Comparison of ENCODE assay signal across 11 cellular contexts in genomic region chr17:57890857-57891232, GRCh38. TPM values are rescaled to one million over a fixed set of nuclear protein-coding genes. Genes with fewer than 3 reads are reported as not detected.
DNase-seq lines count a peak whose midpoint lies in the region; ATAC-seq, FAIRE-seq and TF ChIP-seq lines count a peak whose summit lies in the region.
"Had no signal": no experiment of that assay in that cellular context is flagged by ENCODE, and none has a peak within 500 bp of the region (broad histone marks: within the 10 kb centered on the region; RNA-seq: fewer than 3 reads in every experiment).

No MANE protein-coding gene starts in this region.

- TF ChIP-seq CTCF in astrocyte (IDR thresholded peaks at IDR 0.05; ENCODE audit: insufficient read depth, low read depth, low read length) (no peak), right atrium auricular region (IDR thresholded peaks at IDR 0.05) (no peak)

- peaks cover 35% of the 10 kb centered on the region for H3K79me2 ChIP-seq in astrocyte (ENCODE audit: insufficient read depth, low read length)

- H3K36me3 Mint-ChIP-seq in astrocyte (ENCODE audit: low read depth, unreplicated experiment), result peaks cover 3% of the 10 kb centered on the region
- H3K36me3 Mint-ChIP-seq in effector memory CD8-positive, alpha-beta T cell (ENCODE audit: insufficient read depth), result no peaks in the 10 kb centered on the region
- H3K36me3 Mint-ChIP-seq: natural killer cell treated with Interleukin-12 subunit alpha and Interleukin-12 subunit beta and Interleukin-15 and Interleukin-18, amount 100 ng/mL, for 72 hours had no signal

- peak overlapping the region; percentile 44 for H3K4me2 ChIP-seq in BLaER1
- H3K4me2 ChIP-seq in astrocyte (ENCODE audit: low read length), result peak overlapping the region; percentile 51

- no peak overlapping the region for H2AFZ ChIP-seq in astrocyte (ENCODE audit: low read depth, low read length)

- H3K4me1 ChIP-seq in BLaER1 (peaks cover 68% of the 10 kb centered on the region), astrocyte (ENCODE audit: insufficient read depth, low read length) (peaks cover 46% of the 10 kb centered on the region), right atrium auricular region (peaks cover 4 to 76% of the 10 kb centered on the region in 2 donors), rectal smooth muscle tissue (ENCODE audit: control insufficient read depth, insufficient read depth, low read length) (peaks cover 73% of the 10 kb centered on the region)

- no peaks in the 10 kb centered on the region for H3K36me3 ChIP-seq in BLaER1
- no peaks in the 10 kb centered on the region for H3K36me3 ChIP-seq in astrocyte (ENCODE audit: insufficient read depth, low read length)
- no peaks in the 10 kb centered on the region for H3K36me3 ChIP-seq in right atrium auricular region
- no peaks in the 10 kb centered on the region for H3K36me3 ChIP-seq in rectal smooth muscle tissue (ENCODE audit: control insufficient read depth, insufficient read depth, low read length)

- ATAC-seq in effector memory CD8-positive, alpha-beta T cell (replicated peaks), result no peak
- ATAC-seq: natural killer cell treated with Interleukin-12 subunit alpha and Interleukin-12 subunit beta and Interleukin-15 and Interleukin-18, amount 100 ng/mL, for 72 hours had no signal

- H3K4me1 Mint-ChIP-seq in astrocyte (ENCODE audit: low read depth, unreplicated experiment), result peaks cover 16% of the 10 kb centered on the region
- H3K4me1 Mint-ChIP-seq in effector memory CD8-positive, alpha-beta T cell (ENCODE audit: low read depth in 2 of 2), result peaks cover 6 to 7% of the 10 kb centered on the region in 2 donors

- no peaks in the 10 kb centered on the region for H3K27me3 ChIP-seq in BLaER1
- H3K27me3 ChIP-seq in astrocyte (ENCODE audit: insufficient read depth, low read length), result no peaks in the 10 kb centered on the region
- no peaks in the 10 kb centered on the region for H3K27me3 ChIP-seq in right atrium auricular region
- H3K27me3 ChIP-seq in rectal smooth muscle tissue (ENCODE audit: control insufficient read depth, insufficient read depth, low read length), result no peaks in the 10 kb centered on the region

- H3K4me3 Mint-ChIP-seq in astrocyte (ENCODE audit: unreplicated experiment), result no peak overlapping the region
- H3K4me3 Mint-ChIP-seq in effector memory CD8-positive, alpha-beta T cell, result no peak overlapping the region
- H3K4me3 Mint-ChIP-seq: natural killer cell treated with Interleukin-12 subunit alpha and Interleukin-12 subunit beta and Interleukin-15 and Interleukin-18, amount 100 ng/mL, for 72 hours had no signal

- H3K27ac Mint-ChIP-seq in astrocyte (ENCODE audit: unreplicated experiment), result peak overlapping the region; percentile 98
- no peak overlapping the region for H3K27ac Mint-ChIP-seq in effector memory CD8-positive, alpha-beta T cell

- H3K4me3 ChIP-seq in BLaER1, result no peak overlapping the region
- no peak overlapping the region for H3K4me3 ChIP-seq in astrocyte (ENCODE audit: insufficient read depth, low read depth, low read length)
- H3K4me3 ChIP-seq in right atrium auricular region, result no peak overlapping the region
- no peak overlapping the region for H3K4me3 ChIP-seq in rectal smooth muscle tissue (ENCODE audit: low read length)

- no peaks in the 10 kb centered on the region for H3K9me3 ChIP-seq in BLaER1
- H3K9me3 ChIP-seq in astrocyte (ENCODE audit: insufficient read depth, low read depth, low read length), result no peaks in the 10 kb centered on the region
- no peaks in the 10 kb centered on the region for H3K9me3 ChIP-seq in right atrium auricular region

- H3K9ac ChIP-seq in BLaER1, result no peak overlapping the region; the same call in 1 of the 2 replicates
- H3K9ac ChIP-seq in astrocyte (ENCODE audit: low read length), result no peak overlapping the region
- no peak overlapping the region for H3K9ac ChIP-seq in rectal smooth muscle tissue (ENCODE audit: low read length)

- H3K9me3 Mint-ChIP-seq in astrocyte (ENCODE audit: unreplicated experiment), result peaks cover 1% of the 10 kb centered on the region
- H3K9me3 Mint-ChIP-seq in effector memory CD8-positive, alpha-beta T cell, result no peaks in the 10 kb centered on the region
- H3K9me3 Mint-ChIP-seq: natural killer cell treated with Interleukin-12 subunit alpha and Interleukin-12 subunit beta and Interleukin-15 and Interleukin-18, amount 100 ng/mL, for 72 hours had no signal

- no peak for FAIRE-seq in astrocyte (lab: Jason Lieb, UNC)

- peak overlapping the region; percentile 53; the same call in 1 of the 2 replicates for H3K27ac ChIP-seq in BLaER1
- H3K27ac ChIP-seq in astrocyte (ENCODE audit: low read depth, low read length), result peak overlapping the region; percentile 52
- peak overlapping the region; percentile 91 to 96 for H3K27ac ChIP-seq in right atrium auricular region
- H3K27ac ChIP-seq in rectal smooth muscle tissue (ENCODE audit: low read depth, low read length), result peak overlapping the region; percentile 99

- no peaks in the 10 kb centered on the region for H4K20me1 ChIP-seq in BLaER1
- H4K20me1 ChIP-seq in astrocyte (ENCODE audit: insufficient read depth, low read length), result peaks cover 6% of the 10 kb centered on the region

- H3K27me3 Mint-ChIP-seq in astrocyte (ENCODE audit: low read depth, unreplicated experiment), result no peaks in the 10 kb centered on the region
- peaks cover 20 to 44% of the 10 kb centered on the region in 2 donors for H3K27me3 Mint-ChIP-seq in effector memory CD8-positive, alpha-beta T cell
- H3K27me3 Mint-ChIP-seq: natural killer cell treated with Interleukin-12 subunit alpha and Interleukin-12 subunit beta and Interleukin-15 and Interleukin-18, amount 100 ng/mL, for 72 hours had no signal

- DNase-seq in astrocyte (ENCODE audit: low read depth) (no peak), right atrium auricular region (ENCODE audit: low spot score) (no peak), GM19238 (ENCODE audit: insufficient read length, low spot score) (no peak), AG20443 (ENCODE audit: low spot score) (no peak), NCI-H2227 (lab: John Stamatoyannopoulos, UW; ENCODE audit: unreplicated experiment) (no peak)
- DNase-seq in effector memory CD8-positive, alpha-beta T cell, result no peak
- DNase-seq: activated CD8-positive, alpha-beta memory T cell treated with anti-CD3 and anti-CD28 coated beads, Interleukin-2, amount 50 U/mL, for 48 hours; stimulated activated CD4-positive, alpha-beta T cell treated with anti-CD3 and anti-CD28 coated beads, Interleukin-4, amount 100 ng/mL, for 24 hours had no signal

RNA-seq across cellular contexts. Expression of gene MRPS23, which starts 41.0 kb away (rescaled TPM):
- 56.9 and 61.3 TPM in 2 replicates for total RNA-seq in astrocyte
- total RNA-seq in right atrium auricular region, result 10 to 100 TPM; 24.1 to 35.3 TPM
